Comparison of ENCODE assay signal across 1 cellular context in genomic region chr1:145992502-145992936, GRCh38.
TF ChIP-seq lines count a peak whose summit lies in the region.

No MANE protein-coding gene starts in this region.

TF ChIP-seq in HepG2, 621 proteins besides CTCF, POLR2A, EP300 and RAD21:
- TF ChIP-seq SIX4 (CRISPR knock-in tag; IDR thresholded peaks at IDR 0.05) (no peak), KDM2A (CRISPR knock-in tag; IDR thresholded peaks at IDR 0.05; ENCODE audit: borderline replicate concordance, low read depth) (no peak), SAFB2 (CRISPR knock-in tag; IDR thresholded peaks at IDR 0.05; ENCODE audit: borderline replicate concordance, low read depth) (no peak), ZNF430 (CRISPR knock-in tag; IDR thresholded peaks at IDR 0.05) (no peak), AGO1 (IDR thresholded peaks at IDR 0.05; ENCODE audit: low read depth, low read length, poor library complexity, severe bottlenecking) (no peak), HNF4A (CRISPR knock-in tag; IDR thresholded peaks at IDR 0.05) (no peak), ATF7-NPFF (CRISPR knock-in tag; IDR thresholded peaks at IDR 0.05; ENCODE audit: low read depth) (no peak), MXI1 (IDR thresholded peaks at IDR 0.05; ENCODE audit: borderline replicate concordance, low read depth, low read length) (no peak), KAT7 (CRISPR knock-in tag; IDR thresholded peaks at IDR 0.05; ENCODE audit: borderline replicate concordance) (no peak), ZNF766 (CRISPR knock-in tag; IDR thresholded peaks at IDR 0.05; ENCODE audit: borderline replicate concordance) (no peak), TBP (CRISPR knock-in tag; IDR thresholded peaks at IDR 0.05) (no peak), ZNF10 (CRISPR knock-in tag; IDR thresholded peaks at IDR 0.05; ENCODE audit: borderline replicate concordance, low read depth) (no peak), ZNF563 (CRISPR knock-in tag; IDR thresholded peaks at IDR 0.05) (no peak), POLR2AphosphoS5 (IDR thresholded peaks at IDR 0.05; ENCODE audit: low read depth, low read length) (peak; percentile 72), ZNF205 (CRISPR knock-in tag; IDR thresholded peaks at IDR 0.05) (no peak), KMT2B (CRISPR knock-in tag; IDR thresholded peaks at IDR 0.05) (no peak), PHF5A (CRISPR knock-in tag; IDR thresholded peaks at IDR 0.05; ENCODE audit: low read depth, unreplicated experiment) (peak; percentile 55), FOSL2 (CRISPR knock-in tag; IDR thresholded peaks at IDR 0.05) (no peak), CENPX (CRISPR knock-in tag; IDR thresholded peaks at IDR 0.05) (no peak), KLF6 (CRISPR knock-in tag; IDR thresholded peaks at IDR 0.05) (no peak), ZNF709 (CRISPR knock-in tag; IDR thresholded peaks at IDR 0.05) (no peak), MIXL1 (CRISPR knock-in tag; IDR thresholded peaks at IDR 0.05) (no peak), PRMT3 (CRISPR knock-in tag; IDR thresholded peaks at IDR 0.05; ENCODE audit: borderline replicate concordance, low read depth) (no peak), ZNF558 (CRISPR knock-in tag; IDR thresholded peaks at IDR 0.05; ENCODE audit: borderline replicate concordance) (no peak), ZNF841 (CRISPR knock-in tag; IDR thresholded peaks at IDR 0.05; ENCODE audit: borderline replicate concordance) (no peak), ZNF598 (CRISPR knock-in tag; IDR thresholded peaks at IDR 0.05; ENCODE audit: borderline replicate concordance) (no peak), ZNF333 (CRISPR knock-in tag; IDR thresholded peaks at IDR 0.05; ENCODE audit: borderline replicate concordance) (no peak), MYNN (CRISPR knock-in tag; IDR thresholded peaks at IDR 0.05; ENCODE audit: low read depth) (no peak), NKX3-1 (CRISPR knock-in tag; IDR thresholded peaks at IDR 0.05) (no peak), ZNF326 (CRISPR knock-in tag; IDR thresholded peaks at IDR 0.05; ENCODE audit: borderline replicate concordance) (no peak), THYN1 (CRISPR knock-in tag; IDR thresholded peaks at IDR 0.05; ENCODE audit: borderline replicate concordance, low read depth) (no peak), ZNF460 (CRISPR knock-in tag; IDR thresholded peaks at IDR 0.05; ENCODE audit: borderline replicate concordance) (no peak), MIER3 (CRISPR knock-in tag; IDR thresholded peaks at IDR 0.05; ENCODE audit: borderline replicate concordance) (no peak), MAZ (IDR thresholded peaks at IDR 0.05; ENCODE audit: borderline replicate concordance, low read depth, low read length) (no peak), MAZ (CRISPR knock-in tag; IDR thresholded peaks at IDR 0.05; ENCODE audit: low read depth) (no peak), ZKSCAN8 (CRISPR knock-in tag; IDR thresholded peaks at IDR 0.05; ENCODE audit: borderline replicate concordance) (0 out of 2 replicates have a peak, but pooled peaks have one; percentile 9), ZNF678 (CRISPR knock-in tag; IDR thresholded peaks at IDR 0.05) (no peak), SAP130 (CRISPR knock-in tag; IDR thresholded peaks at IDR 0.05; ENCODE audit: low read depth) (peak; percentile 35; the same call in 1 of the 2 replicates), ZNF674 (CRISPR knock-in tag; IDR thresholded peaks at IDR 0.05; ENCODE audit: low read depth) (no peak), KLF9 (CRISPR knock-in tag; IDR thresholded peaks at IDR 0.05; ENCODE audit: low read depth) (no peak), ZC3H4 (CRISPR knock-in tag; IDR thresholded peaks at IDR 0.05; ENCODE audit: borderline replicate concordance) (peak; percentile 48; the same call in 1 of the 2 replicates), TAF15 (IDR thresholded peaks at IDR 0.05; ENCODE audit: low read depth, low read length, poor library complexity, severe bottlenecking) (no peak), REXO4 (CRISPR knock-in tag; IDR thresholded peaks at IDR 0.05; ENCODE audit: borderline replicate concordance) (no peak), TRIM24 (CRISPR knock-in tag; IDR thresholded peaks at IDR 0.05) (no peak), PAF1 (CRISPR knock-in tag; IDR thresholded peaks at IDR 0.05) (0 out of 2 replicates have a peak, but pooled peaks have one; percentile 54), RNF219 (CRISPR knock-in tag; IDR thresholded peaks at IDR 0.05) (no peak), ZNF704 (CRISPR knock-in tag; IDR thresholded peaks at IDR 0.05; ENCODE audit: borderline replicate concordance) (no peak), ZSCAN12 (CRISPR knock-in tag; IDR thresholded peaks at IDR 0.05) (no peak), ZNF451 (CRISPR knock-in tag; IDR thresholded peaks at IDR 0.05) (no peak), KLF15 (CRISPR knock-in tag; IDR thresholded peaks at IDR 0.05; ENCODE audit: borderline replicate concordance) (no peak), FIP1L1 (IDR thresholded peaks at IDR 0.05; ENCODE audit: borderline replicate concordance, insufficient read depth, low read depth, low read length) (no peak), SRSF9 (IDR thresholded peaks at IDR 0.05; ENCODE audit: borderline replicate concordance, insufficient read depth, low read depth, low read length, poor library complexity, severe bottlenecking) (no peak), RNF2 (conservative IDR thresholded peaks at IDR 0.05; ENCODE audit: low read depth) (no peak)
- TF ChIP-seq, protein P1, sequence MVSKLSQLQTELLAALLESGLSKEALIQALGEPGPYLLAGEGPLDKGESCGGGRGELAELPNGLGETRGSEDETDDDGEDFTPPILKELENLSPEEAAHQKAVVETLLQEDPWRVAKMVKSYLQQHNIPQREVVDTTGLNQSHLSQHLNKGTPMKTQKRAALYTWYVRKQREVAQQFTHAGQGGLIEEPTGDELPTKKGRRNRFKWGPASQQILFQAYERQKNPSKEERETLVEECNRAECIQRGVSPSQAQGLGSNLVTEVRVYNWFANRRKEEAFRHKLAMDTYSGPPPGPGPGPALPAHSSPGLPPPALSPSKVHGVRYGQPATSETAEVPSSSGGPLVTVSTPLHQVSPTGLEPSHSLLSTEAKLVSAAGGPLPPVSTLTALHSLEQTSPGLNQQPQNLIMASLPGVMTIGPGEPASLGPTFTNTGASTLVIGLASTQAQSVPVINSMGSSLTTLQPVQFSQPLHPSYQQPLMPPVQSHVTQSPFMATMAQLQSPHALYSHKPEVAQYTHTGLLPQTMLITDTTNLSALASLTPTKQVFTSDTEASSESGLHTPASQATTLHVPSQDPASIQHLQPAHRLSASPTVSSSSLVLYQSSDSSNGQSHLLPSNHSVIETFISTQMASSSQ (IDR thresholded peaks at IDR 0.05; ENCODE audit: low read depth): no peak
- TF ChIP-seq, protein P1 (CRISPR knock-in tag; IDR thresholded peaks at IDR 0.05; ENCODE audit: borderline replicate concordance): no peak
